Comparison of ENCODE assay signal across 19 cellular contexts in genomic region chr1:167137285-167138192, GRCh38. TPM values are rescaled to one million over a fixed set of nuclear protein-coding genes. Genes with fewer than 3 reads are reported as not detected.
DNase-seq lines count a peak whose midpoint lies in the region; FAIRE-seq and TF ChIP-seq lines count a peak whose summit lies in the region.
"Had no signal": no experiment of that assay in that cellular context is flagged by ENCODE, and none has a peak within 500 bp of the region (broad histone marks: within the 10 kb centered on the region; RNA-seq: fewer than 3 reads in every experiment).

No MANE protein-coding gene starts in this region.

- no peak overlapping the region for H3K4me3 ChIP-seq in H1 (ENCODE audit: extremely low read depth in 1 of 4, insufficient read depth in 2 of 4, low read depth in 3 of 4, low read length in 4 of 4)
- H3K4me3 ChIP-seq in trophoblast cell (ENCODE audit: low read depth, low read length) = no peak overlapping the region
- H3K4me3 ChIP-seq: gastroesophageal sphincter, HAP-1, ovary, vagina had no signal

- POLR2A ChIA-PET in H1 (lab: Charles Lee; ENCODE audit: partially characterized antibody) = interaction anchor here (0.9 to 3.2 kb wide), 4 partner anchors 11 to 83 kb away, joined by 3 to 14 read pairs (median 8); partner anchors contain the start of gene POU2F1

- H3K27me3 ChIP-seq in H9 (ENCODE audit: insufficient read depth, low read length) (no peaks in the 10 kb centered on the region), H1 (replicated peaks in 1 of 4; ENCODE audit: control insufficient read depth in 3 of 4, extremely low read depth in 1 of 4, insufficient read depth in 3 of 4, low read length in 3 of 4) (no peaks in the 10 kb centered on the region), trophoblast cell (ENCODE audit: insufficient read depth, low read length) (no peaks in the 10 kb centered on the region)
- H3K27me3 ChIP-seq: gastroesophageal sphincter, ovary, vagina had no signal

- H3K56ac ChIP-seq in H9 (ENCODE audit: insufficient read length, low read depth, low read length) = no peak overlapping the region
- no peak overlapping the region for H3K56ac ChIP-seq in H1 (replicated peaks; ENCODE audit: insufficient read length, low read depth, low read length)

- FAIRE-seq in H1 (lab: Jason Lieb, UNC) = no peak
- FAIRE-seq in frontal cortex (lab: Jason Lieb, UNC) = no peak
- FAIRE-seq: small intestine had no signal

- peaks cover 45 to 51% of the 10 kb centered on the region in 2 experiments for H3K4me1 Mint-ChIP-seq in H9
- H3K4me1 Mint-ChIP-seq: activated naive CD8-positive, alpha-beta T cell treated with anti-CD3 and anti-CD28 coated beads, Interleukin-2, amount 10 ng/mL, durations not matched to agents 7 days and 5 days; immature natural killer cell had no signal

- H2AK5ac ChIP-seq in H9 (ENCODE audit: insufficient read length, low read length) = no peak overlapping the region
- H2AK5ac ChIP-seq in H1 (ENCODE audit: low read depth, low read length) = no peak overlapping the region
- H2AK5ac ChIP-seq in trophoblast cell (ENCODE audit: low read length) = no peak overlapping the region

- H3K36me3 ChIP-seq in H1 (ENCODE audit: control insufficient read depth in 2 of 4, insufficient read depth in 4 of 4, low read length in 3 of 4) (no peaks in the 10 kb centered on the region), trophoblast cell (ENCODE audit: control insufficient read depth in 1 of 2, insufficient read depth in 2 of 2, low read length in 2 of 2) (peaks cover 0 to 1% of the 10 kb centered on the region in 2 experiments)
- H3K36me3 ChIP-seq: gastroesophageal sphincter, HAP-1, ovary, vagina had no signal

- no peak overlapping the region for H2BK5ac ChIP-seq in H9 (ENCODE audit: insufficient read length, low read length)
- H2BK5ac ChIP-seq in H1 (ENCODE audit: low read depth, low read length) = 0 out of 2 replicates have a peak overlapping the region, but pooled peaks have one; percentile 10
- H2BK5ac ChIP-seq in trophoblast cell (ENCODE audit: low read depth, low read length, poor library complexity) = peak overlapping the region; percentile 79

- H4K8ac ChIP-seq in H9 (replicated peaks; ENCODE audit: insufficient read length, low read depth, low read length) = no peak overlapping the region
- no peak overlapping the region for H4K8ac ChIP-seq in H1 (ENCODE audit: extremely low read depth, insufficient read depth, low read length)
- peak overlapping the region; percentile 1 for H4K8ac ChIP-seq in trophoblast cell (ENCODE audit: low read depth, low read length)

- H3K79me2 ChIP-seq in H9 (ENCODE audit: insufficient read depth, low read length) (no peaks in the 10 kb centered on the region), H1 (ENCODE audit: control insufficient read depth in 1 of 2, insufficient read depth in 2 of 2, low read length in 2 of 2) (no peaks in the 10 kb centered on the region), trophoblast cell (ENCODE audit: control insufficient read depth, insufficient read depth, low read length, poor library complexity) (no peaks in the 10 kb centered on the region)

- TF ChIP-seq POLR2A in H1 (IDR thresholded peaks at IDR 0.05; ENCODE audit: control extremely low read depth in 1 of 2, low read depth in 2 of 2, low read length in 2 of 2) = no peak

- H4K5ac ChIP-seq in H9 (ENCODE audit: insufficient read length, low read depth, low read length) = no peak overlapping the region
- no peak overlapping the region for H4K5ac ChIP-seq in H1 (ENCODE audit: insufficient read length, low read depth, low read length)

- H3K36me3 Mint-ChIP-seq in H9 (ENCODE audit: insufficient read depth in 1 of 3, low read depth in 3 of 3) = peaks cover 0 to 8% (median 4%) of the 10 kb centered on the region in 3 experiments; a peak in 3 of 7 replicates
- H3K36me3 Mint-ChIP-seq: activated naive CD8-positive, alpha-beta T cell treated with anti-CD3 and anti-CD28 coated beads, Interleukin-2, amount 10 ng/mL, durations not matched to agents 7 days and 5 days; immature natural killer cell had no signal

- H3K4me3 Mint-ChIP-seq in H9 = peak overlapping the region in 1 of 2 experiments; percentile 51; a peak in 1 of 5 replicates
- H3K4me3 Mint-ChIP-seq: activated naive CD8-positive, alpha-beta T cell treated with anti-CD3 and anti-CD28 coated beads, Interleukin-2, amount 10 ng/mL, durations not matched to agents 7 days and 5 days; immature natural killer cell had no signal

- H4K91ac ChIP-seq in H9 (ENCODE audit: insufficient read length, low read depth, low read length) (no peak overlapping the region), H1 (replicated peaks; ENCODE audit: insufficient read length, low read length) (peak overlapping the region; percentile 42), trophoblast cell (ENCODE audit: low read depth, low read length) (peak overlapping the region; percentile 13)

- H3K79me1 ChIP-seq in H9 (ENCODE audit: insufficient read depth, low read depth, low read length, poor library complexity, severe bottlenecking) (no peaks in the 10 kb centered on the region), H1 (ENCODE audit: low read depth, low read length) (no peaks in the 10 kb centered on the region), trophoblast cell (ENCODE audit: low read length) (peaks cover 19% of the 10 kb centered on the region)

- H3K9me3 ChIP-seq in H9 (ENCODE audit: control insufficient read depth, low read depth, low read length) (no peaks in the 10 kb centered on the region), H1 (ENCODE audit: insufficient read depth in 2 of 2, low read depth in 1 of 2, low read length in 1 of 2) (no peaks in the 10 kb centered on the region), trophoblast cell (ENCODE audit: insufficient read depth, low read depth, low read length) (no peaks in the 10 kb centered on the region)
- H3K9me3 ChIP-seq: gastroesophageal sphincter, HAP-1, ovary, vagina had no signal

- H3K4me2 ChIP-seq in H9 (ENCODE audit: insufficient read depth, insufficient read length, low read length) = no peak overlapping the region
- peak overlapping the region in 1 of 2 experiments; percentile 18; a peak in 1 of 4 replicates for H3K4me2 ChIP-seq in H1 (ENCODE audit: insufficient read depth in 1 of 2, low read depth in 2 of 2, low read length in 2 of 2)
- peak overlapping the region; percentile 42 for H3K4me2 ChIP-seq in trophoblast cell (ENCODE audit: low read length)

- H3K14ac ChIP-seq in H9 (ENCODE audit: insufficient read depth, low read length) (no peak overlapping the region), H1 (ENCODE audit: insufficient read length) (no peak overlapping the region), trophoblast cell (ENCODE audit: low read length) (no peak overlapping the region)

- no peak overlapping the region for H3T11ph ChIP-seq in H9 (ENCODE audit: low read length)

- H4K12ac ChIP-seq in trophoblast cell (ENCODE audit: low read depth, low read length) = no peak overlapping the region

- H3K4me1 ChIP-seq in H9 (ENCODE audit: insufficient read depth, low read length) = peaks cover 8% of the 10 kb centered on the region
- peaks cover 2 to 18% (median 11%) of the 10 kb centered on the region in 4 experiments; a peak in 5 of 7 replicates for H3K4me1 ChIP-seq in H1 (replicated peaks in 1 of 4; ENCODE audit: control insufficient read depth in 3 of 4, insufficient read depth in 4 of 4, low read length in 3 of 4)
- H3K4me1 ChIP-seq in trophoblast cell (ENCODE audit: control insufficient read depth in 1 of 2, insufficient read depth in 2 of 2, low read length in 2 of 2) = peaks cover 12 to 21% of the 10 kb centered on the region in 2 experiments
- H3K4me1 ChIP-seq: gastroesophageal sphincter, HAP-1, vagina had no signal

- H3K9ac ChIP-seq in H9 (ENCODE audit: extremely low read depth, insufficient read length, low read length) (no peak overlapping the region), H1 (replicated peaks in 1 of 4; ENCODE audit: extremely low read depth in 1 of 4, low read depth in 3 of 4, low read length in 3 of 4) (no peak overlapping the region), trophoblast cell (ENCODE audit: low read length) (no peak overlapping the region)

- H3K27ac ChIP-seq in H9 (ENCODE audit: insufficient read length, low read depth, low read length) (no peak overlapping the region), H1 (ENCODE audit: low read depth, low read length) (no peak overlapping the region), trophoblast cell (ENCODE audit: low read depth, low read length) (peak overlapping the region; percentile 96), substantia nigra (ENCODE audit: low read depth, low read length, poor library complexity, severe bottlenecking) (no peak overlapping the region)
- H3K27ac ChIP-seq: gastroesophageal sphincter, ovary, vagina had no signal

- H2BK15ac ChIP-seq in H9 (ENCODE audit: low read depth, low read length) = no peak overlapping the region
- no peak overlapping the region for H2BK15ac ChIP-seq in H1 (ENCODE audit: low read length)

- DNase-seq in H9 (no peak), NCI-H2227 treated with DMSO at 0.1 percent for 48 hours (lab: John Stamatoyannopoulos, UW) (peak; percentile 69), H1 (ENCODE audit: low read depth in 1 of 2, low spot score in 2 of 2) (no peak), trophoblast cell (no peak), frontal cortex (ENCODE audit: low spot score in 2 of 2) (no peak), ecto neural progenitor cell (ENCODE audit: low spot score) (no peak), substantia nigra (lab: John Stamatoyannopoulos, UW) (no peak)
- DNase-seq: activated CD4-positive, alpha-beta T cell treated with anti-CD3 and anti-CD28 coated beads for 4 hours; activated naive CD8-positive, alpha-beta T cell treated with anti-CD3 and anti-CD28 coated beads, Interleukin-2, amount 10 ng/mL, durations not matched to agents 7 days and 5 days; activated T-cell treated with anti-CD3 and anti-CD28 coated beads for 4 hours; immature natural killer cell; NCI-H2029 treated with DMSO at 0.1 percent for 48 hours; ovary; SHP77 treated with DMSO at 0.1 percent for 48 hours; small intestine; stimulated activated naive CD4-positive, alpha-beta T cell treated with Interleukin-2 at 50 U/mL for 16 hours had no signal

- no peak overlapping the region for H2BK12ac ChIP-seq in H9 (ENCODE audit: insufficient read length, low read depth, low read length)
- peak overlapping the region; percentile 40; the same call in 1 of the 2 replicates for H2BK12ac ChIP-seq in H1 (ENCODE audit: low read depth, low read length)
- peak overlapping the region; percentile 4 for H2BK12ac ChIP-seq in trophoblast cell (ENCODE audit: low read length)

- CTCF ChIA-PET in H1 (lab: Charles Lee; ENCODE audit: partially characterized antibody) = interaction anchor here (0.9 to 9.3 kb wide), 8 partner anchors 10 to 82 kb away, joined by 3 to 81 read pairs (median 6); partner anchors contain the start of gene POU2F1

- H2BK120ac ChIP-seq in H9 (ENCODE audit: low read depth, low read length, poor library complexity, severe bottlenecking) (no peak overlapping the region), H1 (replicated peaks; ENCODE audit: low read depth, low read length) (no peak overlapping the region), trophoblast cell (ENCODE audit: insufficient read depth, low read length, poor library complexity) (peak overlapping the region; percentile 2)

- no peak overlapping the region for H3K18ac ChIP-seq in H9 (ENCODE audit: insufficient read length, low read depth, low read length)
- H3K18ac ChIP-seq in H1 (ENCODE audit: extremely low read depth, low read length) = peak overlapping the region; percentile 25; the same call in 1 of the 2 replicates
- no peak overlapping the region for H3K18ac ChIP-seq in trophoblast cell (ENCODE audit: low read length)

- H2AFZ ChIP-seq in H9 (ENCODE audit: low read length) (no peak overlapping the region), H1 (ENCODE audit: low read length) (peak overlapping the region; percentile 88; the same call in 1 of the 2 replicates), trophoblast cell (ENCODE audit: insufficient read depth, low read length, poor library complexity) (peak overlapping the region; percentile 23)

- no CpG with 5 or more reads among the region's 6 CpGs for WGBS in H9 (ENCODE audit: extremely low coverage, insufficient read length, low lambda C conversion rate)
- WGBS in H1 (ENCODE audit: extremely low coverage in 1 of 2, insufficient coverage in 1 of 2, insufficient read length in 1 of 2, insufficient replicate concordance in 2 of 2, low coverage in 1 of 2, low lambda C conversion rate in 2 of 2, missing lambda C conversion rate in 1 of 2), 2 experiments = 75% methylated on average over 6 of the region's 6 CpGs; no CpG with 5 or more reads in 1 of the 2 experiments
- WGBS in trophoblast cell (ENCODE audit: extremely low coverage, insufficient coverage, insufficient read length) = no CpG with 5 or more reads among the region's 6 CpGs

- no peak overlapping the region for H3K4ac ChIP-seq in H9 (ENCODE audit: low read depth, low read length)
- no peak overlapping the region for H3K4ac ChIP-seq in H1 (replicated peaks; ENCODE audit: insufficient read length, low read depth, low read length)
- H3K4ac ChIP-seq in trophoblast cell (ENCODE audit: low read depth, low read length) = no peak overlapping the region

- peaks cover 4 to 8% of the 10 kb centered on the region in 2 experiments; a peak in 4 of 5 replicates for H3K9me3 Mint-ChIP-seq in H9

- H2BK20ac ChIP-seq in H9 (ENCODE audit: low read depth, low read length, poor library complexity, severe bottlenecking) = no peak overlapping the region
- H2BK20ac ChIP-seq in H1 (ENCODE audit: low read length) = peak overlapping the region; percentile 49; the same call in 1 of the 2 replicates

- H3K23ac ChIP-seq in H9 (ENCODE audit: insufficient read length, low read depth, low read length) (no peak overlapping the region), H1 (ENCODE audit: insufficient read length) (no peak overlapping the region), trophoblast cell (ENCODE audit: low read length) (no peak overlapping the region)

- H3K23me2 ChIP-seq in H9 (ENCODE audit: insufficient read length, low read depth, low read length, poor library complexity, severe bottlenecking) (no peaks in the 10 kb centered on the region), H1 (ENCODE audit: low read depth, low read length) (no peaks in the 10 kb centered on the region)

- peak overlapping the region; percentile 13 to 57 (median 39); a peak in 4 of 7 replicates for H3K27ac Mint-ChIP-seq in H9
- H3K27ac Mint-ChIP-seq: activated naive CD8-positive, alpha-beta T cell treated with anti-CD3 and anti-CD28 coated beads, Interleukin-2, amount 10 ng/mL, durations not matched to agents 7 days and 5 days; immature natural killer cell had no signal

- TF ChIP-seq EP300 in H1 (IDR thresholded peaks at IDR 0.05; ENCODE audit: borderline replicate concordance in 1 of 2, low read depth in 2 of 2, low read length in 2 of 2) = no peak

- H4K20me1 ChIP-seq in H9 (ENCODE audit: control insufficient read depth, insufficient read depth, insufficient read length) = no peaks in the 10 kb centered on the region
- H4K20me1 ChIP-seq in H1 (replicated peaks in 1 of 2; ENCODE audit: control insufficient read depth in 1 of 2, insufficient read depth in 2 of 2, low read length in 2 of 2) = no peaks in the 10 kb centered on the region

- H3K27me3 Mint-ChIP-seq in H9 (ENCODE audit: low read depth) = peaks cover 1% of the 10 kb centered on the region; the same call in 1 of the 2 replicates

- no peak for TF ChIP-seq RAD21 in H1 (IDR thresholded peaks at IDR 0.05 in 1 of 2, conservative IDR thresholded peaks at IDR 0.05 in 1 of 2; ENCODE audit: low read depth in 2 of 2, low read length in 2 of 2)

- no peak for TF ChIP-seq CTCF in H9 (conservative IDR thresholded peaks at IDR 0.05)
- TF ChIP-seq CTCF in H1 (IDR thresholded peaks at IDR 0.05; ENCODE audit: control extremely low read depth in 1 of 3, insufficient read depth in 1 of 3, low read depth in 1 of 3, low read length in 3 of 3) = no peak

RNA-seq across cellular contexts. Expression of gene STYXL2, which starts 43.7 kb away (rescaled TPM):
- total RNA-seq in H9 (2021) = 0.09 and 0.13 TPM in 2 replicates
- total RNA-seq in H1 (2021; fragmentation: NEBNext Ultra II Directional; extraction: Animal tissue kit (Norgen Biotek cat#: 25700)) = 0.22 and 0.34 TPM in 2 replicates
- 0.09 and 0.14 TPM in 2 replicates for polyA plus RNA-seq in H1 (2011; rRNA removed)
- 0.18 TPM for polyA plus RNA-seq in H1 (2011; cell fraction: cytosol; rRNA removed)
- 0.26 TPM for polyA plus RNA-seq in H1 (2011; cell fraction: nucleus; rRNA removed)
- polyA plus RNA-seq in H1 (2012, experiment 1 of 2) = 0.37 to 0.55 TPM (median 0.52 TPM) in 4 replicates
- 0.04 TPM for polyA plus RNA-seq in H1 (2012, experiment 2 of 2)
- polyA plus RNA-seq in H1 (2013, experiment 1 of 2) = 0.10 TPM
- polyA plus RNA-seq in H1 (2013, experiment 2 of 2) = 0.11 TPM
- 0.15 and 0.47 TPM in 2 replicates for polyA minus RNA-seq in H1 (2011; rRNA and poly(A)+ RNA removed)
- polyA minus RNA-seq in H1 (2011; cell fraction: cytosol; rRNA and poly(A)+ RNA removed) = 1.1 TPM
- 0.10 TPM for polyA minus RNA-seq in H1 (2011; cell fraction: nucleus; rRNA and poly(A)+ RNA removed)
- polyA plus RNA-seq in trophoblast cell (2013) = 0.57 and 0.61 TPM in 2 replicates
- 0.41 TPM for total RNA-seq in frontal cortex
- total RNA-seq: activated naive CD8-positive, alpha-beta T cell treated with anti-CD3 and anti-CD28 coated beads, Interleukin-2, amount 10 ng/mL, durations not matched to agents 7 days and 5 days; vagina had no signal
- polyA plus RNA-seq: immature natural killer cell had no signal

RNA-seq across cellular contexts. Expression of gene GPA33, which starts 47.4 kb away (rescaled TPM):
- 0.11 TPM in 1 of 2 replicates, not detected in the other for total RNA-seq in H9 (2021)
- 0.11 and 0.19 TPM in 2 replicates for total RNA-seq in H1 (2021; fragmentation: NEBNext Ultra II Directional; extraction: Animal tissue kit (Norgen Biotek cat#: 25700))
- polyA plus RNA-seq in H1 (2011; rRNA removed) = 0.67 and 0.74 TPM in 2 replicates
- polyA plus RNA-seq in H1 (2011; cell fraction: cytosol; rRNA removed) = 0.61 TPM
- polyA plus RNA-seq in H1 (2011; cell fraction: nucleus; rRNA removed) = 1.5 TPM
- 0.29 to 0.38 TPM (median 0.34 TPM) in 4 replicates for polyA plus RNA-seq in H1 (2012, experiment 1 of 2)
- 0.35 TPM for polyA plus RNA-seq in H1 (2012, experiment 2 of 2)
- polyA plus RNA-seq in H1 (2013, experiment 1 of 2) = 0.22 TPM
- 0.28 TPM for polyA plus RNA-seq in H1 (2013, experiment 2 of 2)
- polyA minus RNA-seq in H1 (2011; rRNA and poly(A)+ RNA removed) = 0.28 and 0.85 TPM in 2 replicates
- 2.0 TPM for polyA minus RNA-seq in H1 (2011; cell fraction: cytosol; rRNA and poly(A)+ RNA removed)
- polyA minus RNA-seq in H1 (2011; cell fraction: nucleus; rRNA and poly(A)+ RNA removed) = 0.80 TPM
- polyA plus RNA-seq in trophoblast cell (2013) = 3.2 TPM in 2 replicates
- not detected for total RNA-seq in frontal cortex
